In the genomic region with DNA sequence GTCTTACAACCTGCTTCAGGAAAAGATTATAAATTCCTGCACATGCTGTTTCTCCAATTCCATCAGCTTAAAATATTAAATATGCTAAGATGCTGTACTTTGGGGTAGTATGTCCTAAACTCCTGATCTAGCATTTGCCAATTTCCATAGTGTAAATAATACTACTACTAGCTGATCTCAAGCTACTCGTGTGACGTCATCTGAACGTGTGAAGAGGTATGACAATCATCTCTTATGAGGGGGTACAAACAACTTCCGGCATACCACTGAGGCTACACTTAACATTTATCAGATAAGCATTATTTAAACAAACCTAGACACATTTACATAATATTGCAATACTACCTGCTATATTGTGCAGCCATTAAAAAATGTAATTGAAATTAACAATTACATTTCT, we compare ENCODE assay signal across 2 cellular contexts.
A peak's percentile ranks its signal among the peaks of the same experiment; 100 is the strongest.
TF ChIP-seq lines count a peak whose summit lies in the region.

No MANE protein-coding gene starts in this region.

TF ChIP-seq in HepG2, 621 proteins besides CTCF, POLR2A, EP300 and RAD21:
- TF ChIP-seq FOSL2 (CRISPR knock-in tag; IDR thresholded peaks at IDR 0.05) (no peak), CREB1 (IDR thresholded peaks at IDR 0.05) (peak; percentile 94), CREB1 (CRISPR knock-in tag; IDR thresholded peaks at IDR 0.05) (no peak), BORCS8-MEF2B (CRISPR knock-in tag; IDR thresholded peaks at IDR 0.05) (no peak), ZNF557 (CRISPR knock-in tag; IDR thresholded peaks at IDR 0.05) (no peak), KAT7 (CRISPR knock-in tag; IDR thresholded peaks at IDR 0.05; ENCODE audit: borderline replicate concordance) (no peak), ZNF598 (CRISPR knock-in tag; IDR thresholded peaks at IDR 0.05; ENCODE audit: borderline replicate concordance) (no peak), HNF4A (CRISPR knock-in tag; IDR thresholded peaks at IDR 0.05) (no peak), SIN3B (IDR thresholded peaks at IDR 0.05; ENCODE audit: low read length) (no peak), TFE3 (CRISPR knock-in tag; IDR thresholded peaks at IDR 0.05) (no peak), HNRNPH1 (optimal IDR thresholded peaks at IDR 0.05; ENCODE audit: low read depth, low read length) (no peak), ATF7 (IDR thresholded peaks at IDR 0.05) (peak; percentile 94), ATF7 (CRISPR knock-in tag; IDR thresholded peaks at IDR 0.05) (no peak), RORA (CRISPR knock-in tag; IDR thresholded peaks at IDR 0.05) (no peak)

TF ChIP-seq in GM23338, 12 proteins besides CTCF, POLR2A, EP300 and RAD21:
- TF ChIP-seq ZNF114 (CRISPR knock-in tag; IDR thresholded peaks at IDR 0.05) = no peak
- no peak for TF ChIP-seq EZH2phosphoT487 (IDR thresholded peaks at IDR 0.05; ENCODE audit: unreplicated experiment)
- TF ChIP-seq ZNF462 (CRISPR knock-in tag; IDR thresholded peaks at IDR 0.05) = no peak
- TF ChIP-seq ZNF331 (CRISPR knock-in tag; IDR thresholded peaks at IDR 0.05; ENCODE audit: low read depth) = no peak
- TF ChIP-seq JUNB (IDR thresholded peaks at IDR 0.05; ENCODE audit: unreplicated experiment) = no peak
- no peak for TF ChIP-seq NANOG (IDR thresholded peaks at IDR 0.05; ENCODE audit: borderline replicate concordance)
- TF ChIP-seq STAT1 (IDR thresholded peaks at IDR 0.05; ENCODE audit: unreplicated experiment) = no peak
- TF ChIP-seq CREB1 (CRISPR knock-in tag; IDR thresholded peaks at IDR 0.05; ENCODE audit: low read depth) = no peak
- no peak for TF ChIP-seq POLR2AphosphoS5 (IDR thresholded peaks at IDR 0.05; ENCODE audit: low read depth)
- no peak for TF ChIP-seq EZH2 (IDR thresholded peaks at IDR 0.05; ENCODE audit: low read depth, unreplicated experiment)
